ENCODE assay signal across 1 cellular context in genomic region chr2:177306550-177306949, GRCh38.
TF ChIP-seq lines count a peak whose summit lies in the region.

No MANE protein-coding gene starts in this region.

TF ChIP-seq in K562, 482 proteins besides CTCF, POLR2A, EP300 and RAD21 (continued from another document):
- TF ChIP-seq PRDM10 (IDR thresholded peaks at IDR 0.05; ENCODE audit: partially characterized antibody) (peak; percentile 37), HNRNPH1 (optimal IDR thresholded peaks at IDR 0.05; ENCODE audit: low read depth, low read length) (no peak), EGR1 (conservative IDR thresholded peaks at IDR 0.05) (peak; percentile 92), IRF1 (CRISPR knock-in tag; IDR thresholded peaks at IDR 0.05; ENCODE audit: borderline replicate concordance) (no peak)
